19 cellular contexts compared by ENCODE assay signal in genomic region chr5:115459844-115460243, GRCh38.
DNase-seq lines count a peak whose midpoint lies in the region; ATAC-seq and TF ChIP-seq lines count a peak whose summit lies in the region.
"Had no signal": no experiment of that assay in that cellular context is flagged by ENCODE, and none has a peak within 500 bp of the region (broad histone marks: within the 10 kb centered on the region; RNA-seq: fewer than 3 reads in every experiment).

No MANE protein-coding gene starts in this region.

- no peak overlapping the region for H3K4me3 Mint-ChIP-seq in glutamatergic neuron (ENCODE audit: unreplicated experiment)

- H3K36me3 ChIP-seq in esophagus squamous epithelium (no peaks in the 10 kb centered on the region), mucosa of rectum (ENCODE audit: control insufficient read depth in 2 of 2, insufficient read depth in 2 of 2, low read length in 2 of 2) (no peaks in the 10 kb centered on the region)
- H3K36me3 ChIP-seq: ascending aorta, neutrophil, transverse colon had no signal

- WGBS in esophagus squamous epithelium, 2 donors, result 25 to 44% methylated on average over 1 of the region's 1 CpG

- H3K4me3 ChIP-seq in esophagus squamous epithelium (no peak overlapping the region), mucosa of rectum (ENCODE audit: low read length in 2 of 2) (no peak overlapping the region)
- H3K4me3 ChIP-seq: ascending aorta, transverse colon had no signal

- H3K27ac Mint-ChIP-seq in glutamatergic neuron (ENCODE audit: unreplicated experiment), result no peak overlapping the region
- H3K27ac Mint-ChIP-seq: activated T-helper 2 cell treated with anti-CD3 and anti-CD28 coated beads, Interferon-gamma antibody, Interleukin-2, Interleukin-4, amounts not matched to agents 10 μg/mL and 5 μg/mL and 100 μg/mL, durations not matched to agents 14 hours and 24 hours and 36 hours had no signal

- H3K9me3 ChIP-seq in esophagus squamous epithelium (no peaks in the 10 kb centered on the region), mucosa of rectum (ENCODE audit: control insufficient read depth in 2 of 2, low read length in 2 of 2) (no peaks in the 10 kb centered on the region)
- H3K9me3 ChIP-seq: ascending aorta, neutrophil, transverse colon had no signal

- no peaks in the 10 kb centered on the region for H3K27me3 Mint-ChIP-seq in glutamatergic neuron (ENCODE audit: unreplicated experiment)

- TF ChIP-seq CTCF in esophagus squamous epithelium (IDR thresholded peaks at IDR 0.05) (no peak), glutamatergic neuron (IDR thresholded peaks at IDR 0.05; ENCODE audit: partially characterized antibody, unreplicated experiment) (no peak)

- H3K9ac ChIP-seq in mucosa of rectum (ENCODE audit: low read depth in 1 of 2, low read length in 2 of 2), result no peak overlapping the region

- intact Hi-C loops in esophagus squamous epithelium (cut with DNase I), result no loop called here

- H3K4me1 ChIP-seq in esophagus squamous epithelium (peaks cover 0 to 22% (median 9%) of the 10 kb centered on the region in 3 donors), mucosa of rectum (ENCODE audit: control insufficient read depth in 2 of 2, insufficient read depth in 2 of 2, low read length in 2 of 2) (peaks cover 25 to 28% of the 10 kb centered on the region in 2 donors)
- H3K4me1 ChIP-seq: ascending aorta had no signal

- no peaks in the 10 kb centered on the region for H3K9me3 Mint-ChIP-seq in glutamatergic neuron (ENCODE audit: unreplicated experiment)
- H3K9me3 Mint-ChIP-seq: activated T-helper 2 cell treated with anti-CD3 and anti-CD28 coated beads, Interferon-gamma antibody, Interleukin-2, Interleukin-4, amounts not matched to agents 10 μg/mL and 5 μg/mL and 100 μg/mL, durations not matched to agents 14 hours and 24 hours and 36 hours had no signal

- H3K27me3 ChIP-seq in esophagus squamous epithelium (no peaks in the 10 kb centered on the region), mucosa of rectum (ENCODE audit: control insufficient read depth in 2 of 2, insufficient read depth in 2 of 2, low read length in 2 of 2) (no peaks in the 10 kb centered on the region)
- H3K27me3 ChIP-seq: ascending aorta, transverse colon had no signal

- TF ChIP-seq POLR2A in esophagus squamous epithelium (IDR thresholded peaks at IDR 0.05), result no peak

- ATAC-seq in HG02885 (IDR thresholded peaks at IDR 0.05; ENCODE audit: poor library complexity, unreplicated experiment), result no peak

- H3K27ac ChIP-seq in esophagus squamous epithelium (peak overlapping the region; percentile 23 to 67 (median 50)), mucosa of rectum (ENCODE audit: low read depth in 2 of 2, low read length in 2 of 2) (peak overlapping the region; percentile 50 to 58)
- H3K27ac ChIP-seq: ascending aorta, neutrophil had no signal

- H3K4me1 Mint-ChIP-seq in glutamatergic neuron (ENCODE audit: low read depth, unreplicated experiment), result peaks cover 4% of the 10 kb centered on the region

- H3K36me3 Mint-ChIP-seq in glutamatergic neuron (ENCODE audit: unreplicated experiment), result no peaks in the 10 kb centered on the region

- DNase-seq in AG08395 (ENCODE audit: low spot score) (peak; percentile 61), M059J (ENCODE audit: low read depth) (peak; percentile 62), esophagus squamous epithelium (lab: John Stamatoyannopoulos, UW) (no peak), glutamatergic neuron (no peak), middle frontal gyrus (ENCODE audit: extremely low spot score, low spot score) (no peak), NCI-H2081 treated with DMSO at 0.1 percent for 48 hours (lab: John Stamatoyannopoulos, UW) (no peak)
- DNase-seq: activated CD4-positive, alpha-beta T cell treated with anti-CD3 and anti-CD28 coated beads, Interleukin-2, amount 50 U/mL, for 1 hour; effector CD8-positive, alpha-beta T cell; NCI-H1694; NCI-H526 treated with DMSO at 0.1 percent for 48 hours; RPMI8226; stimulated activated CD4-positive, alpha-beta T cell treated with anti-CD3 and anti-CD28 coated beads, Interleukin-12 subunit alpha, Interleukin-12 subunit beta, amount 100 ng/mL, for 4 hours; T-helper 9 cell; transverse colon had no signal

Comparison
In these comparisons a context has a peak if more than half of its experiments do, and no peak if none do; other contexts are left out.
1. DNase-seq: peak in AG08395 (single experiment) and M059J (single experiment); none in esophagus squamous epithelium (single experiment), glutamatergic neuron (single experiment), middle frontal gyrus (single experiment) and NCI-H2081 treated with DMSO at 0.1 percent for 48 hours (single experiment).